Comparison of ENCODE assay signal across 12 cellular contexts in genomic region chr1:39926343-39926769, GRCh38. TPM values are rescaled to one million over a fixed set of nuclear protein-coding genes. Genes with fewer than 3 reads are reported as not detected.
DNase-seq lines count a peak whose midpoint lies in the region; ATAC-seq and TF ChIP-seq lines count a peak whose summit lies in the region.
"Had no signal": no experiment of that assay in that cellular context is flagged by ENCODE, and none has a peak within 500 bp of the region (broad histone marks: within the 10 kb centered on the region; RNA-seq: fewer than 3 reads in every experiment).

No MANE protein-coding gene starts in this region.

- peak overlapping the region in 3 of 5 experiments; percentile 12 to 62 (median 17) for H3K27ac Mint-ChIP-seq in brain
- no peak overlapping the region for H3K27ac Mint-ChIP-seq in activated naive CD4-positive, alpha-beta T cell treated with anti-CD3 and anti-CD28 coated beads for 36 hours
- H3K27ac Mint-ChIP-seq in activated CD4-positive, alpha-beta T cell treated with anti-CD3 and anti-CD28 coated beads, Interleukin-2, amount 10 ng/mL, durations not matched to agents 24 days and 14 days = no peak overlapping the region
- H3K27ac Mint-ChIP-seq: activated naive CD4-positive, alpha-beta T cell treated with anti-CD3 and anti-CD28 coated beads, Interleukin-2, amount 50 U/mL, for 24 hours had no signal

- CTCF ChIA-PET in activated naive CD4-positive, alpha-beta T cell treated with anti-CD3 and anti-CD28 coated beads for 36 hours (lab: Charles Lee) = interaction anchor here (1.0 to 2.7 kb wide), 2 partner anchors 48 to 105 kb away, joined by 6 to 11 read pairs; no protein-coding TSS in a partner anchor

- peaks cover 20% of the 10 kb centered on the region for H3K4me1 Mint-ChIP-seq in brain
- H3K4me1 Mint-ChIP-seq in activated naive CD4-positive, alpha-beta T cell treated with anti-CD3 and anti-CD28 coated beads for 36 hours (ENCODE audit: low read depth) = no peaks in the 10 kb centered on the region
- H3K4me1 Mint-ChIP-seq in activated CD4-positive, alpha-beta T cell treated with anti-CD3 and anti-CD28 coated beads, Interleukin-2, amount 10 ng/mL, durations not matched to agents 24 days and 14 days = peaks cover 3% of the 10 kb centered on the region
- H3K4me1 Mint-ChIP-seq: activated naive CD4-positive, alpha-beta T cell treated with anti-CD3 and anti-CD28 coated beads, Interleukin-2, amount 50 U/mL, for 24 hours had no signal

- no peaks in the 10 kb centered on the region for H3K4me1 ChIP-seq in BE2C

- H3K4me3 Mint-ChIP-seq in brain = no peak overlapping the region
- H3K4me3 Mint-ChIP-seq in activated naive CD4-positive, alpha-beta T cell treated with anti-CD3 and anti-CD28 coated beads for 36 hours = no peak overlapping the region
- H3K4me3 Mint-ChIP-seq in activated CD4-positive, alpha-beta T cell treated with anti-CD3 and anti-CD28 coated beads, Interleukin-2, amount 10 ng/mL, durations not matched to agents 24 days and 14 days = no peak overlapping the region
- H3K4me3 Mint-ChIP-seq: activated naive CD4-positive, alpha-beta T cell treated with anti-CD3 and anti-CD28 coated beads, Interleukin-2, amount 50 U/mL, for 24 hours had no signal

- no peaks in the 10 kb centered on the region for H3K9me3 ChIP-seq in BE2C

- H3K9me3 Mint-ChIP-seq in brain = peaks cover 0 to 6% (median 0%) of the 10 kb centered on the region in 5 experiments
- H3K9me3 Mint-ChIP-seq in activated naive CD4-positive, alpha-beta T cell treated with anti-CD3 and anti-CD28 coated beads for 36 hours = no peaks in the 10 kb centered on the region
- H3K9me3 Mint-ChIP-seq in activated CD4-positive, alpha-beta T cell treated with anti-CD3 and anti-CD28 coated beads, Interleukin-2, amount 10 ng/mL, durations not matched to agents 24 days and 14 days = no peaks in the 10 kb centered on the region
- H3K9me3 Mint-ChIP-seq: activated naive CD4-positive, alpha-beta T cell treated with anti-CD3 and anti-CD28 coated beads, Interleukin-2, amount 50 U/mL, for 24 hours had no signal

- H3K27me3 Mint-ChIP-seq in brain = peaks cover 36% of the 10 kb centered on the region
- H3K27me3 Mint-ChIP-seq in activated naive CD4-positive, alpha-beta T cell treated with anti-CD3 and anti-CD28 coated beads for 36 hours (ENCODE audit: low read depth) = no peaks in the 10 kb centered on the region
- H3K27me3 Mint-ChIP-seq in activated CD4-positive, alpha-beta T cell treated with anti-CD3 and anti-CD28 coated beads, Interleukin-2, amount 10 ng/mL, durations not matched to agents 24 days and 14 days = no peaks in the 10 kb centered on the region
- H3K27me3 Mint-ChIP-seq: activated naive CD4-positive, alpha-beta T cell treated with anti-CD3 and anti-CD28 coated beads, Interleukin-2, amount 50 U/mL, for 24 hours had no signal

- intact Hi-C loops in left colon (cut with DNase I, micrococcal nuclease) = no loop called here
- intact Hi-C loops in activated naive CD4-positive, alpha-beta T cell treated with anti-CD3 and anti-CD28 coated beads for 36 hours (cut with micrococcal nuclease) = no loop called here
- intact Hi-C loops in activated CD4-positive, alpha-beta T cell treated with anti-CD3 and anti-CD28 coated beads, Interleukin-2, amount 10 ng/mL, durations not matched to agents 24 days and 14 days (cut with micrococcal nuclease) = no loop called here

- in situ Hi-C loops in KBM-7 (cut with MboI; ENCODE audit: low pct_unique_long_range_greater_than_20kb, low sequenced_read_pairs) = loop anchor here (10.0 kb wide), 1 partner anchor 48 kb away; no protein-coding TSS in a partner anchor

- DNase-seq in BE2C = peak; percentile 19
- peak; percentile 65 for DNase-seq in KBM-7
- DNase-seq in left colon = no peak
- no peak for DNase-seq in activated naive CD4-positive, alpha-beta T cell treated with anti-CD3 and anti-CD28 coated beads for 36 hours
- DNase-seq in activated gamma-delta T cell (lab: John Stamatoyannopoulos, UW) = no peak
- no peak for DNase-seq in activated CD4-positive, alpha-beta T cell treated with anti-CD3 and anti-CD28 coated beads, Interleukin-2, amount 10 ng/mL, durations not matched to agents 24 days and 14 days
- DNase-seq: AML-193, PC-9 had no signal

- H3K36me3 Mint-ChIP-seq in brain = no peaks in the 10 kb centered on the region
- H3K36me3 Mint-ChIP-seq in activated naive CD4-positive, alpha-beta T cell treated with anti-CD3 and anti-CD28 coated beads for 36 hours (ENCODE audit: low read depth) = no peaks in the 10 kb centered on the region
- H3K36me3 Mint-ChIP-seq in activated CD4-positive, alpha-beta T cell treated with anti-CD3 and anti-CD28 coated beads, Interleukin-2, amount 10 ng/mL, durations not matched to agents 24 days and 14 days (ENCODE audit: low read depth) = no peaks in the 10 kb centered on the region
- H3K36me3 Mint-ChIP-seq: activated naive CD4-positive, alpha-beta T cell treated with anti-CD3 and anti-CD28 coated beads, Interleukin-2, amount 50 U/mL, for 24 hours had no signal

- no peak overlapping the region for H3K4me3 ChIP-seq in BE2C (ENCODE audit: low read depth, low read length)
- H3K4me3 ChIP-seq: PC-9 had no signal

- H3K27me3 ChIP-seq in BE2C = no peaks in the 10 kb centered on the region

- TF ChIP-seq CTCF in BE2C (IDR thresholded peaks at IDR 0.05; ENCODE audit: low read depth, low read length) (no peak), brain (conservative IDR thresholded peaks at IDR 0.05) (no peak)

- ATAC-seq in left colon (peak; percentile 5), HG03565 (IDR thresholded peaks at IDR 0.05; ENCODE audit: unreplicated experiment) (no peak)

- H3K36me3 ChIP-seq in BE2C = no peaks in the 10 kb centered on the region

RNA-seq across cellular contexts. Expression of gene MYCL, which starts 24.6 kb away (rescaled TPM):
- 0.76 TPM for polyA plus RNA-seq in BE2C (2012; ENCODE audit: insufficient read depth, insufficient read length, low read depth)
- polyA plus RNA-seq in brain (ENCODE audit: insufficient read depth, low read depth, low replicate concordance) = 7.1 TPM
- 10 to 100 TPM; 13.7 to 15.4 TPM for total RNA-seq in left colon
- total RNA-seq in activated naive CD4-positive, alpha-beta T cell treated with anti-CD3 and anti-CD28 coated beads for 36 hours = under 1 TPM in 1 of 2 experiments, not detected in 1; 0.19 TPM
- 0.42 and 0.57 TPM in 2 replicates for total RNA-seq in activated CD4-positive, alpha-beta T cell treated with anti-CD3 and anti-CD28 coated beads, Interleukin-2, amount 10 ng/mL, durations not matched to agents 24 days and 14 days
- total RNA-seq: fibroblast of villous mesenchyme had no signal

RNA-seq across cellular contexts. Expression of gene MFSD2A, which starts 28.6 kb away (rescaled TPM):
- polyA plus RNA-seq in BE2C (2012; ENCODE audit: insufficient read depth, insufficient read length, low read depth) = 3.7 TPM
- polyA plus RNA-seq in brain (ENCODE audit: insufficient read depth, low read depth, low replicate concordance) = 20.9 TPM
- 10 to 100 TPM; 27.9 to 35.7 TPM for total RNA-seq in left colon
- 1 to 10 TPM; 4.0 to 4.5 TPM for total RNA-seq in activated naive CD4-positive, alpha-beta T cell treated with anti-CD3 and anti-CD28 coated beads for 36 hours
- total RNA-seq in activated CD4-positive, alpha-beta T cell treated with anti-CD3 and anti-CD28 coated beads, Interleukin-2, amount 10 ng/mL, durations not matched to agents 24 days and 14 days = 47.0 and 49.7 TPM in 2 replicates

RNA-seq across cellular contexts. Expression of gene TRIT1, which starts 43.1 kb away (rescaled TPM):
- 16.4 TPM for polyA plus RNA-seq in BE2C (2012; ENCODE audit: insufficient read depth, insufficient read length, low read depth)
- polyA plus RNA-seq in brain (ENCODE audit: insufficient read depth, low read depth, low replicate concordance) = 12.2 TPM
- 10 to 100 TPM; 12.1 to 17.0 TPM for total RNA-seq in left colon
- 10 to 100 TPM; 18.6 TPM for total RNA-seq in activated naive CD4-positive, alpha-beta T cell treated with anti-CD3 and anti-CD28 coated beads for 36 hours
- 28.2 and 28.4 TPM in 2 replicates for total RNA-seq in activated CD4-positive, alpha-beta T cell treated with anti-CD3 and anti-CD28 coated beads, Interleukin-2, amount 10 ng/mL, durations not matched to agents 24 days and 14 days

Comparison
In these comparisons a context has a peak if more than half of its experiments do, and no peak if none do; other contexts are left out.
1. DNase-seq: peak in BE2C (single experiment) and KBM-7 (single experiment); none in left colon (0 of 2), activated naive CD4-positive, alpha-beta T cell treated with anti-CD3 and anti-CD28 coated beads for 36 hours (single experiment), activated gamma-delta T cell (single experiment) and activated CD4-positive, alpha-beta T cell treated with anti-CD3 and anti-CD28 coated beads, Interleukin-2, amount 10 ng/mL, durations not matched to agents 24 days and 14 days (single experiment).
2. H3K27ac Mint-ChIP-seq: peak in brain (3 of 5); none in activated naive CD4-positive, alpha-beta T cell treated with anti-CD3 and anti-CD28 coated beads for 36 hours (single experiment) and activated CD4-positive, alpha-beta T cell treated with anti-CD3 and anti-CD28 coated beads, Interleukin-2, amount 10 ng/mL, durations not matched to agents 24 days and 14 days (single experiment).